17 cellular contexts compared by ENCODE assay signal in the genomic region with DNA sequence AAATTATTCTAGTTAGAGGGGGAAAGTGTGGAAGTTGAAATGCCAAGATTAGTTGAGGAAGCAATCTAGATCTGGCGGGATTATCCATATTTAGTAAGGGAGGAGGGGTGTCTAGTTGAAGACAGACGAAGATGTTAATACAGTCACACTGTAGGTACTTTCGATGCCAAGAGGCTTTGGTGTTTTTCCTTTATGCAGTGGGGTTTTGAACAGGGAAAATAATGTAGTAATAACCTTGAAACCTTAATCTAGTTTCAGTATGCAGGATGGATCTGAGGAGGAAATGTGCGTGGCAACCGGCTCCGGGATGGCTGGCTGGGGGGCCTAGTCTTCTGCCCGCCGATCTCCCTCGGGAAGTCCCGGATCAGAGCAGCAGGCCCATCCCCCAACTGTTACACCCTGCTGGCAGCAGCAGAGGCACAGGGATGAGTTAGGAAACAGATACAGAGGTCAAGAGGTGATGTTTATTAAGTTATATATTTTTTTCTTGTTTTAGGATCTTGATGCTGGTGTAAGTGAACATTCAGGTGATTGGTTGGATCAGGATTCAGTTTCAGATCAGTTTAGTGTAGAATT. TPM values are rescaled to one million over a fixed set of nuclear protein-coding genes. Genes with fewer than 3 reads are reported as not detected.
DNase-seq lines count a peak whose midpoint lies in the region; ATAC-seq and TF ChIP-seq lines count a peak whose summit lies in the region.
"Had no signal": no experiment of that assay in that cellular context is flagged by ENCODE, and none has a peak within 500 bp of the region (broad histone marks: within the 10 kb centered on the region; RNA-seq: fewer than 3 reads in every experiment).

No MANE protein-coding gene starts in this region.

- no peak for ATAC-seq in stimulated activated memory B cell treated with anti-CD40 and anti-IgM and Interleukin-4, amounts not matched to agents 10 μg/mL and 1 μg/mL and 100 μg/mL, for 72 hours

- no peak overlapping the region for H3K4me3 Mint-ChIP-seq in activated naive CD4-positive, alpha-beta T cell treated with anti-CD3 and anti-CD28 coated beads for 36 hours
- H3K4me3 Mint-ChIP-seq in stimulated activated memory B cell treated with anti-CD40 and anti-IgM and Interleukin-4, amounts not matched to agents 10 μg/mL and 1 μg/mL and 100 μg/mL, for 72 hours = no peak overlapping the region
- H3K4me3 Mint-ChIP-seq: T-helper 2 cell treated with Interferon-gamma antibody and Interleukin-4, amounts not matched to agents 5 μg/mL and 100 μg/mL, for 36 hours had no signal

- TF ChIP-seq POLR2A in erythroblast (IDR thresholded peaks at IDR 0.05; ENCODE audit: low read length) = no peak

- peaks cover 6% of the 10 kb centered on the region for H3K4me1 Mint-ChIP-seq in activated naive CD4-positive, alpha-beta T cell treated with anti-CD3 and anti-CD28 coated beads for 36 hours (ENCODE audit: low read depth)
- peaks cover 7% of the 10 kb centered on the region for H3K4me1 Mint-ChIP-seq in stimulated activated memory B cell treated with anti-CD40 and anti-IgM and Interleukin-4, amounts not matched to agents 10 μg/mL and 1 μg/mL and 100 μg/mL, for 72 hours

- H2AFZ ChIP-seq in fibroblast of lung (ENCODE audit: low read length) = no peak overlapping the region

- H3K4me2 ChIP-seq in fibroblast of lung (ENCODE audit: extremely low read depth, insufficient read depth, low read length) = peak overlapping the region; percentile 5

- no peak overlapping the region for H3K9ac ChIP-seq in fibroblast of lung (ENCODE audit: insufficient read depth, low read length)

- peak overlapping the region; percentile 14 for H3K27ac Mint-ChIP-seq in activated naive CD4-positive, alpha-beta T cell treated with anti-CD3 and anti-CD28 coated beads for 36 hours
- H3K27ac Mint-ChIP-seq in stimulated activated memory B cell treated with anti-CD40 and anti-IgM and Interleukin-4, amounts not matched to agents 10 μg/mL and 1 μg/mL and 100 μg/mL, for 72 hours = peak overlapping the region; percentile 28
- H3K27ac Mint-ChIP-seq: T-helper 2 cell treated with Interferon-gamma antibody and Interleukin-4, amounts not matched to agents 5 μg/mL and 100 μg/mL, for 36 hours had no signal

- H3K9me3 ChIP-seq in fibroblast of lung (ENCODE audit: control insufficient read depth, insufficient read depth, low read depth, low read length) = no peaks in the 10 kb centered on the region
- H3K9me3 ChIP-seq: testis had no signal

- H3K9me3 Mint-ChIP-seq in activated naive CD4-positive, alpha-beta T cell treated with anti-CD3 and anti-CD28 coated beads for 36 hours = no peaks in the 10 kb centered on the region
- no peaks in the 10 kb centered on the region for H3K9me3 Mint-ChIP-seq in stimulated activated memory B cell treated with anti-CD40 and anti-IgM and Interleukin-4, amounts not matched to agents 10 μg/mL and 1 μg/mL and 100 μg/mL, for 72 hours
- H3K9me3 Mint-ChIP-seq: T-helper 2 cell treated with Interferon-gamma antibody and Interleukin-4, amounts not matched to agents 5 μg/mL and 100 μg/mL, for 36 hours had no signal

- H3K27ac ChIP-seq in fibroblast of lung (ENCODE audit: insufficient read depth, low read length) = no peak overlapping the region

- CTCF ChIA-PET in activated naive CD4-positive, alpha-beta T cell treated with anti-CD3 and anti-CD28 coated beads for 36 hours (lab: Charles Lee) = no interaction called here

- no peak for DNase-seq in activated naive CD4-positive, alpha-beta T cell treated with anti-CD3 and anti-CD28 coated beads for 36 hours
- DNase-seq in activated naive CD4-positive, alpha-beta T cell treated with Interleukin-2 at 50 U/mL for 16 hours = no peak
- DNase-seq in NCI-H82 (lab: John Stamatoyannopoulos, UW) (peak; percentile 62), fibroblast of lung (ENCODE audit: low read depth in 2 of 2) (no peak), NCI-H510A treated with DMSO at 0.1 percent for 48 hours (lab: John Stamatoyannopoulos, UW) (no peak), ureter (ENCODE audit: low spot score) (no peak), erythroblast (lab: John Stamatoyannopoulos, UW) (no peak)
- DNase-seq: activated CD4-positive, alpha-beta T cell treated with anti-CD3 and anti-CD28 coated beads for 48 hours; activated T-cell treated with anti-CD3 and anti-CD28 coated beads, Interleukin-2, amount 50 U/mL, for 48 hours; dermis blood vessel endothelial cell; DMS53; HCEC 1CT; left cardiac atrium; NCI-H2029; testis had no signal

- H3K4me3 ChIP-seq in fibroblast of lung (replicated peaks in 1 of 4; ENCODE audit: control extremely low read depth in 1 of 4, insufficient read depth in 1 of 4, low read depth in 3 of 4, low read length in 4 of 4) = no peak overlapping the region
- H3K4me3 ChIP-seq: testis had no signal

- H3K27me3 Mint-ChIP-seq in activated naive CD4-positive, alpha-beta T cell treated with anti-CD3 and anti-CD28 coated beads for 36 hours (ENCODE audit: low read depth) = no peaks in the 10 kb centered on the region
- no peaks in the 10 kb centered on the region for H3K27me3 Mint-ChIP-seq in stimulated activated memory B cell treated with anti-CD40 and anti-IgM and Interleukin-4, amounts not matched to agents 10 μg/mL and 1 μg/mL and 100 μg/mL, for 72 hours

- H3K36me3 Mint-ChIP-seq in activated naive CD4-positive, alpha-beta T cell treated with anti-CD3 and anti-CD28 coated beads for 36 hours (ENCODE audit: low read depth) = peaks cover 55% of the 10 kb centered on the region
- H3K36me3 Mint-ChIP-seq in stimulated activated memory B cell treated with anti-CD40 and anti-IgM and Interleukin-4, amounts not matched to agents 10 μg/mL and 1 μg/mL and 100 μg/mL, for 72 hours = peaks cover 38% of the 10 kb centered on the region

- no peak for TF ChIP-seq CTCF in fibroblast of lung (conservative IDR thresholded peaks at IDR 0.05 in 1 of 2, IDR thresholded peaks at IDR 0.05 in 1 of 2; ENCODE audit: low read depth in 1 of 2, low read length in 2 of 2)

- H3K36me3 ChIP-seq in fibroblast of lung (ENCODE audit: control insufficient read depth, insufficient read depth, low read length) = peaks cover 18% of the 10 kb centered on the region

- no peaks in the 10 kb centered on the region for H4K20me1 ChIP-seq in fibroblast of lung (ENCODE audit: control insufficient read depth, extremely low read depth, insufficient read depth, low read length)

- no peaks in the 10 kb centered on the region for H3K4me1 ChIP-seq in fibroblast of lung (ENCODE audit: control insufficient read depth, extremely low read depth, insufficient read depth, low read length)
- H3K4me1 ChIP-seq: testis had no signal

- no peaks in the 10 kb centered on the region for H3K27me3 ChIP-seq in fibroblast of lung (ENCODE audit: control insufficient read depth, insufficient read depth, low read length)
- H3K27me3 ChIP-seq: testis had no signal

- intact Hi-C loops in activated naive CD4-positive, alpha-beta T cell treated with anti-CD3 and anti-CD28 coated beads for 36 hours (cut with micrococcal nuclease) = no loop called here

- H3K79me2 ChIP-seq in fibroblast of lung (ENCODE audit: control insufficient read depth, insufficient read depth, low read length) = peaks cover 6% of the 10 kb centered on the region

RNA-seq across cellular contexts. Expression of gene MDM2, which starts 27.4 kb away (rescaled TPM):
- 100 to 1,000 TPM; 165 to 166 TPM for total RNA-seq in activated naive CD4-positive, alpha-beta T cell treated with anti-CD3 and anti-CD28 coated beads for 36 hours
- 233 and 240 TPM in 2 replicates for total RNA-seq in fibroblast of lung
- polyA plus RNA-seq in fibroblast of lung = 46.3 and 46.6 TPM in 2 replicates
- polyA plus RNA-seq in fibroblast of lung (2012) = 40.9 and 46.9 TPM in 2 replicates
- 46.8 and 52.5 TPM in 2 replicates for polyA minus RNA-seq in fibroblast of lung (ENCODE audit: low replicate concordance)
- 140 TPM for total RNA-seq in ureter
